26 cellular contexts compared by ENCODE assay signal in genomic region chr1:14956579-14957195, GRCh38.
"Had no signal": no experiment of that assay in that cellular context is flagged by ENCODE, and none has a peak within 500 bp of the region (broad histone marks: within the 10 kb centered on the region; RNA-seq: fewer than 3 reads in every experiment).

No MANE protein-coding gene starts in this region.

- H2AFZ ChIP-seq: parathyroid adenoma had no signal

- H3K9me3 ChIP-seq: adrenal gland, ascending aorta, thyroid gland, upper lobe of right lung had no signal

- H3K27ac ChIP-seq: ascending aorta, brain microvascular endothelial cell, left lung, thyroid gland, WERI-Rb-1 had no signal

- ATAC-seq: activated T-cell treated with anti-CD3 and anti-CD28 coated beads, Interleukin-2, amount 50 U/mL, for 4 hours; left lung; natural killer cell treated with Interleukin-12 subunit alpha and Interleukin-12 subunit beta and Interleukin-15 and Interleukin-18, amount 100 ng/mL, for 72 hours; right cardiac atrium; stimulated activated naive CD8-positive, alpha-beta T cell treated with anti-CD3 and anti-CD28 coated beads, Interleukin-15, Interleukin-2, amounts not matched to agents 100 U/mL and 50 U/mL, for 24 hours; upper lobe of right lung had no signal

- H3K27me3 Mint-ChIP-seq: activated naive CD8-positive, alpha-beta T cell had no signal

- H3K27ac Mint-ChIP-seq: activated naive CD8-positive, alpha-beta T cell; activated T-helper 2 cell treated with anti-CD3 and anti-CD28 coated beads, Interferon-gamma antibody, Interleukin-2, Interleukin-4, amounts not matched to agents 10 μg/mL and 5 μg/mL and 100 μg/mL, durations not matched to agents 14 hours and 24 hours and 36 hours; natural killer cell treated with Interleukin-12 subunit alpha and Interleukin-12 subunit beta and Interleukin-15 and Interleukin-18, amount 100 ng/mL, for 72 hours had no signal

- H3K36me3 Mint-ChIP-seq: activated naive CD8-positive, alpha-beta T cell; natural killer cell treated with Interleukin-12 subunit alpha and Interleukin-12 subunit beta and Interleukin-15 and Interleukin-18, amount 100 ng/mL, for 72 hours had no signal

- DNase-seq: activated CD8-positive, alpha-beta memory T cell treated with anti-CD3 and anti-CD28 coated beads for 24 hours; activated CD8-positive, alpha-beta memory T cell treated with anti-CD3 and anti-CD28 coated beads, Interleukin-2, amount 50 U/mL, for 48 hours; activated naive CD4-positive, alpha-beta T cell; activated T-cell treated with anti-CD3 and anti-CD28 coated beads, Interleukin-2, amount 50 U/mL, for 4 hours; adrenal gland; brain microvascular endothelial cell; central memory CD4-positive, alpha-beta T cell; effector memory CD4-positive, alpha-beta T cell; glutamatergic neuron; hippocampal formation; kidney glomerular epithelial cell; mammary epithelial cell; nucleus accumbens; right cardiac atrium; stimulated activated CD4-positive, alpha-beta T cell treated with anti-CD3 and anti-CD28 coated beads, Interleukin-12 subunit alpha, Interleukin-12 subunit beta, amount 100 ng/mL, for 4 hours; stimulated activated CD4-positive, alpha-beta T cell treated with anti-CD3 and anti-CD28 coated beads, Interleukin-4, amount 100 ng/mL, for 4 hours; stimulated activated naive CD8-positive, alpha-beta T cell treated with anti-CD3 and anti-CD28 coated beads, Interleukin-15, Interleukin-2, amounts not matched to agents 100 U/mL and 50 U/mL, for 24 hours; thyroid gland; upper lobe of right lung; WERI-Rb-1 had no signal

- H3K27me3 ChIP-seq: adrenal gland, ascending aorta, brain microvascular endothelial cell, left lung, thyroid gland, upper lobe of right lung had no signal

- H3K4me3 ChIP-seq: adrenal gland, ascending aorta, left lung, thyroid gland, upper lobe of right lung had no signal

- H3K36me3 ChIP-seq: WERI-Rb-1 had no signal

- H3K9ac ChIP-seq: parathyroid adenoma had no signal

- H3K9me3 Mint-ChIP-seq: activated T-cell treated with anti-CD3 and anti-CD28 coated beads, Interleukin-2, amount 50 U/mL, for 4 hours; activated T-helper 2 cell treated with anti-CD3 and anti-CD28 coated beads, Interferon-gamma antibody, Interleukin-2, Interleukin-4, amounts not matched to agents 10 μg/mL and 5 μg/mL and 100 μg/mL, durations not matched to agents 14 hours and 24 hours and 36 hours; natural killer cell treated with Interleukin-12 subunit alpha and Interleukin-12 subunit beta and Interleukin-15 and Interleukin-18, amount 100 ng/mL, for 72 hours had no signal

- H3K4me3 Mint-ChIP-seq: activated naive CD8-positive, alpha-beta T cell; activated T-cell treated with anti-CD3 and anti-CD28 coated beads, Interleukin-2, amount 50 U/mL, for 4 hours; natural killer cell treated with Interleukin-12 subunit alpha and Interleukin-12 subunit beta and Interleukin-15 and Interleukin-18, amount 100 ng/mL, for 72 hours had no signal
